Comparison of ENCODE assay signal across 22 cellular contexts in the genomic region with DNA sequence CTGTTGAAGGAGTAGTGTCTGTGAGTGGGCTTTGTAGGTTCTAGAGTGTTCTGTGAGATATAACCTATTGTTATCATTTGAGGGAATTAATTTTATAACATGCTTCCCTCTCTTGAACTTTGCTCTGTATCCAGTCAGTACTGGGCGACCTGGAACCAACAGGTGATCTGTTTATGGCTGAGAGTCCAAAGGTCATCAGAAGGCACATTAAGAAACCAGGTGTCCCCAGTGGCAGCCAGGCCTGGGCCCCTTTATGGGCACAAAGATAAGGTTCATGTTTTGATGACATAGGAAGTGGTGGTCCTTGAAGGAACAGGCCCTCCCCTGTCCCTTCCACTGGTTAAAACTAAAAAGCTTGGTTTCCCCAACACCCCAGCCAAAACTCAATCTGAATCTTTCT.
"Had no signal": no experiment of that assay in that cellular context is flagged by ENCODE, and none has a peak within 500 bp of the region (broad histone marks: within the 10 kb centered on the region; RNA-seq: fewer than 3 reads in every experiment).

No MANE protein-coding gene starts in this region.

- H3K27me3 Mint-ChIP-seq: activated naive CD4-positive, alpha-beta T cell treated with anti-CD3 and anti-CD28 coated beads, Interleukin-2, amount 50 U/mL, for 24 hours had no signal

- H3K27me3 ChIP-seq: ascending aorta, breast epithelium, gastrocnemius medialis, tibial nerve had no signal

- H3K27ac Mint-ChIP-seq: activated CD4-positive, alpha-beta T cell treated with anti-CD3 and anti-CD28 coated beads, Interleukin-2, amount 10 ng/mL, durations not matched to agents 7 days and 5 days; activated CD8-positive, alpha-beta T cell treated with anti-CD3 and anti-CD28 coated beads, Interleukin-2, amount 10 ng/mL, durations not matched to agents 7 days and 5 days; activated naive CD4-positive, alpha-beta T cell treated with anti-CD3 and anti-CD28 coated beads, Interleukin-2, amount 50 U/mL, for 24 hours; activated T-cell treated with anti-CD3 and anti-CD28 coated beads, Interleukin-2, amount 50 U/mL, for 24 hours; memory B cell; nephron progenitor cell had no signal

- H3K9me3 ChIP-seq: breast epithelium, gastrocnemius medialis had no signal

- H3K4me3 ChIP-seq: ascending aorta, breast epithelium, gastrocnemius medialis, tibial nerve had no signal

- H3K27ac ChIP-seq: ascending aorta, breast epithelium, gastrocnemius medialis had no signal

- H3K4me1 ChIP-seq: ascending aorta, breast epithelium, gastrocnemius medialis, tibial nerve had no signal

- H3K9me3 Mint-ChIP-seq: activated CD4-positive, alpha-beta T cell treated with anti-CD3 and anti-CD28 coated beads, Interleukin-2, amount 10 ng/mL, durations not matched to agents 7 days and 5 days; activated naive CD4-positive, alpha-beta T cell treated with anti-CD3 and anti-CD28 coated beads, Interleukin-2, amount 50 U/mL, for 24 hours; activated T-cell treated with anti-CD3 and anti-CD28 coated beads, Interleukin-2, amount 50 U/mL, for 24 hours; memory B cell had no signal

- H3K4me3 Mint-ChIP-seq: activated CD4-positive, alpha-beta T cell treated with anti-CD3 and anti-CD28 coated beads, Interleukin-2, amount 10 ng/mL, durations not matched to agents 7 days and 5 days; activated CD8-positive, alpha-beta T cell treated with anti-CD3 and anti-CD28 coated beads, Interleukin-2, amount 10 ng/mL, durations not matched to agents 7 days and 5 days; activated naive CD4-positive, alpha-beta T cell treated with anti-CD3 and anti-CD28 coated beads, Interleukin-2, amount 50 U/mL, for 24 hours; activated T-cell treated with anti-CD3 and anti-CD28 coated beads, Interleukin-2, amount 50 U/mL, for 24 hours; memory B cell; nephron progenitor cell had no signal

- H3K36me3 ChIP-seq: ascending aorta, breast epithelium, gastrocnemius medialis, tibial nerve had no signal

- H3K36me3 Mint-ChIP-seq: activated naive CD4-positive, alpha-beta T cell treated with anti-CD3 and anti-CD28 coated beads, Interleukin-2, amount 50 U/mL, for 24 hours had no signal

- DNase-seq: activated CD4-positive, alpha-beta T cell treated with anti-CD3 and anti-CD28 coated beads, Interleukin-2, amount 10 ng/mL, durations not matched to agents 7 days and 5 days; activated CD8-positive, alpha-beta T cell treated with anti-CD3 and anti-CD28 coated beads, Interleukin-2, amount 10 ng/mL, durations not matched to agents 7 days and 5 days; activated gamma-delta T cell; activated T-cell treated with anti-CD3 and anti-CD28 coated beads, Interleukin-2, amount 50 U/mL, for 24 hours; cortex of kidney; effector CD4-positive, alpha-beta T cell; gastrocnemius medialis; head of caudate nucleus; left ventricle myocardium superior; nephron progenitor cell; nucleus accumbens; posterior cingulate gyrus; stimulated activated CD4-positive, alpha-beta T cell treated with anti-CD3 and anti-CD28 coated beads, Interleukin-2, amount 100 ng/mL, for 24 hours; stimulated activated naive CD4-positive, alpha-beta T cell treated with Interleukin-2 at 50 U/mL for 16 hours; T-helper 1 cell; T1000 had no signal

- H3K4me1 Mint-ChIP-seq: activated naive CD4-positive, alpha-beta T cell treated with anti-CD3 and anti-CD28 coated beads, Interleukin-2, amount 50 U/mL, for 24 hours had no signal

- ATAC-seq: activated CD4-positive, CD25-positive, alpha-beta regulatory T cell treated with anti-CD3 and anti-CD28 coated beads, Interleukin-2, amount 50 U/mL, for 24 hours; activated CD8-positive, alpha-beta T cell treated with anti-CD3 and anti-CD28 coated beads, Interleukin-2, amount 10 ng/mL, durations not matched to agents 7 days and 5 days; gastrocnemius medialis; left ventricle myocardium superior had no signal
